In the genomic region with DNA sequence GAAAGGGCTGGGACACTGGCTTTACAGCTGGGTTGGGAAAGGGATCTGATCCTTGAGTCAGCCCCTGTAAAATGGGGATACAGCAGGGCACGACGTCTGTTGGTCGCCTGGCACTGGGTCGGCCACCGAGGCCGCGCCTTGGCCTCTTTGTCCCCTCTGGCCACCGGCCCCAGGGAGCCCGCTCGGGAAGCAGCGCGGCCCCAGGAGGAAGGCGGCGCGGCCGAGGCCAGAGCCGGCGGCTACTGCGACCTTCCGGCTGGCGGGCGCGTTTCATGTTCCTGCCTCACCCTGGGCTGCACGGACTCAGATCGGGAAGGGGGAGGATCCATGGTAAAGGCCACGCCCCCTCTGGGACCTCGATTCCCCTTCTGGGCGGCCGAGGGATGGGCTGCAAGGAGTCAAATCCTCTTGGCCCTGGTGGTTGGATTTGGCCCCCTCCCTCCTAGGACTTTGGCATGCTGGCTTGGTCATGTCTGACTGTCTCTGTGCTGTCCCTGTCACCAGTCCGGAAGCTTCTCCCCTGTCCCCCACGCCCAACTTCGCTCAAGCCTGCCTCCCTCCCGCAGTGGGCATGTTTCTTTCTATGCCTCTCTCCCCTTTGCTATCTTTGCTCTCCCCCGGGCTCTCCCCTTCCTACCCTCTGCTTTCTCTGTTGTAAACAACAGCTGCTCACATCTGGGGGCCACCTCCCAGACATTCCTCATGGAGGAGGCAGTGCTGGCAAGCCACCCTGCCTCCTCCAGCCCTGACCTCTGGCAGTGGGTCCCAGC, we compare ENCODE assay signal across 9 cellular contexts. TPM values are rescaled to one million over a fixed set of nuclear protein-coding genes. Genes with fewer than 3 reads are reported as not detected.
DNase-seq lines count a peak whose midpoint lies in the region; ATAC-seq, FAIRE-seq and TF ChIP-seq lines count a peak whose summit lies in the region.
"Had no signal": no experiment of that assay in that cellular context is flagged by ENCODE, and none has a peak within 500 bp of the region (broad histone marks: within the 10 kb centered on the region; RNA-seq: fewer than 3 reads in every experiment).

No MANE protein-coding gene starts in this region.

- no peak for ATAC-seq in HG02885 (IDR thresholded peaks at IDR 0.05; ENCODE audit: poor library complexity, unreplicated experiment)

- H3K9me3 Mint-ChIP-seq in HFFc6 = no peaks in the 10 kb centered on the region
- no peaks in the 10 kb centered on the region for H3K9me3 Mint-ChIP-seq in immature natural killer cell

- peaks cover 3% of the 10 kb centered on the region for H3K27me3 Mint-ChIP-seq in HFFc6 (ENCODE audit: insufficient read depth)
- peaks cover 0 to 3% (median 2%) of the 10 kb centered on the region in 3 donors for H3K27me3 Mint-ChIP-seq in immature natural killer cell (ENCODE audit: low read depth in 3 of 3)

- peaks cover 35% of the 10 kb centered on the region for H3K4me1 ChIP-seq in skeletal muscle satellite cell (ENCODE audit: control insufficient read depth, insufficient read depth, low read length)

- H3K27ac Mint-ChIP-seq in HFFc6 = peak overlapping the region; percentile 78
- peak overlapping the region in 3 of 6 donors; percentile 26 to 70 (median 34) for H3K27ac Mint-ChIP-seq in immature natural killer cell

- TF ChIP-seq CTCF in HFFc6 (IDR thresholded peaks at IDR 0.05) (peak; percentile 26), bronchial epithelial cell (IDR thresholded peaks at IDR 0.05; ENCODE audit: insufficient read depth, low read length, severe bottlenecking) (no peak)

- FAIRE-seq in bronchial epithelial cell (lab: Jason Lieb, UNC) = no peak
- FAIRE-seq: islet of Langerhans had no signal

- H3K27me3 ChIP-seq in bronchial epithelial cell (ENCODE audit: control insufficient read depth, insufficient read depth, low read length) = peaks cover 2% of the 10 kb centered on the region
- no peaks in the 10 kb centered on the region for H3K27me3 ChIP-seq in skeletal muscle satellite cell (ENCODE audit: control insufficient read depth, insufficient read depth, low read length)

- H3K4me3 ChIP-seq in bronchial epithelial cell (ENCODE audit: low read depth, low read length) (peak overlapping the region; percentile 6), skeletal muscle satellite cell (ENCODE audit: low read length) (peak overlapping the region; percentile 51)

- no peaks in the 10 kb centered on the region for H3K36me3 ChIP-seq in bronchial epithelial cell (ENCODE audit: control insufficient read depth, insufficient read depth, low read length)
- H3K36me3 ChIP-seq in skeletal muscle satellite cell (ENCODE audit: insufficient read depth, low read length) = peaks cover 58% of the 10 kb centered on the region

- H3K4me1 Mint-ChIP-seq in HFFc6 (ENCODE audit: low read depth) = peaks cover 39% of the 10 kb centered on the region
- peaks cover 9 to 11% of the 10 kb centered on the region in 2 donors for H3K4me1 Mint-ChIP-seq in immature natural killer cell

- DNase-seq in HFFc6 = peak; percentile 53
- peak; percentile 31 for DNase-seq in bronchial epithelial cell (ENCODE audit: low read depth)
- DNase-seq in immature natural killer cell = peak in 1 of 3 donors; percentile 12
- DNase-seq in activated CD4-positive, alpha-beta T cell treated with anti-CD3 and anti-CD28 coated beads, Interleukin-2, amount 50 U/mL, for 4 hours = no peak
- no peak for DNase-seq in SHP77 (lab: John Stamatoyannopoulos, UW)
- no peak for DNase-seq in T-helper 2 cell

- H3K9me3 ChIP-seq in skeletal muscle satellite cell (replicated peaks; ENCODE audit: low read length) = no peaks in the 10 kb centered on the region

- peak overlapping the region; percentile 74 for H3K9ac ChIP-seq in skeletal muscle satellite cell (ENCODE audit: low read depth, low read length)

- peak overlapping the region; percentile 50 for H3K4me3 Mint-ChIP-seq in HFFc6
- H3K4me3 Mint-ChIP-seq in immature natural killer cell = peak overlapping the region in 4 of 5 donors; percentile 1 to 60 (median 52)

- peak overlapping the region; percentile 77 for H3K4me2 ChIP-seq in skeletal muscle satellite cell (ENCODE audit: low read length)

- H3K36me3 Mint-ChIP-seq in HFFc6 (ENCODE audit: low read depth) = peaks cover 22% of the 10 kb centered on the region
- peaks cover 0 to 4% (median 3%) of the 10 kb centered on the region in 3 donors for H3K36me3 Mint-ChIP-seq in immature natural killer cell

RNA-seq across cellular contexts. Expression of a gene that starts 25.8 kb away (rescaled TPM):
- 10 to 100 TPM; 51.9 to 69.2 (median 62.7) TPM for total RNA-seq in HFFc6 (2021; fragmentation: NEBNext Ultra II Directional; extraction: Animal tissue kit (Norgen Biotek cat#: 25700))
- 46.9 and 70.0 TPM in 2 replicates for total RNA-seq in bronchial epithelial cell
- 10 to 100 TPM; 77.3 to 97.7 (median 89.1) TPM for polyA plus RNA-seq in immature natural killer cell
- total RNA-seq in skeletal muscle satellite cell (2012; rRNA removed) = 90.8 and 94.6 TPM in 2 replicates

RNA-seq across cellular contexts. Expression of a gene that starts 26.0 kb away (rescaled TPM):
- 100 to 1,000 TPM; 205 to 249 (median 227) TPM for total RNA-seq in HFFc6 (2021; fragmentation: NEBNext Ultra II Directional; extraction: Animal tissue kit (Norgen Biotek cat#: 25700))
- 0.13 and 2.4 TPM in 2 replicates for total RNA-seq in bronchial epithelial cell
- polyA plus RNA-seq in immature natural killer cell = 10 to 100 TPM in 1 of 3 donors, 1 to 10 TPM in 2; 7.2 to 12.1 (median 8.6) TPM
- total RNA-seq in skeletal muscle satellite cell (2012; rRNA removed) = 33.7 and 39.1 TPM in 2 replicates

RNA-seq across cellular contexts. Expression of a gene that starts 42.6 kb away (rescaled TPM):
- 10 to 100 TPM; 52.0 to 61.3 (median 56.2) TPM for total RNA-seq in HFFc6 (2021; fragmentation: NEBNext Ultra II Directional; extraction: Animal tissue kit (Norgen Biotek cat#: 25700))
- 78.5 and 81.7 TPM in 2 replicates for total RNA-seq in bronchial epithelial cell
- polyA plus RNA-seq in immature natural killer cell = 10 to 100 TPM; 44.6 to 83.1 (median 58.1) TPM
- total RNA-seq in skeletal muscle satellite cell (2012; rRNA removed) = 35.8 and 40.8 TPM in 2 replicates

RNA-seq across cellular contexts. Expression of a gene that starts 49.0 kb away (rescaled TPM):
- 100 to 1,000 TPM; 109 to 130 (median 124) TPM for total RNA-seq in HFFc6 (2021; fragmentation: NEBNext Ultra II Directional; extraction: Animal tissue kit (Norgen Biotek cat#: 25700))
- 19.0 and 54.0 TPM in 2 replicates for total RNA-seq in bronchial epithelial cell
- polyA plus RNA-seq in immature natural killer cell = 1 to 10 TPM in 1 of 3 donors, under 1 TPM in 1, not detected in 1; 0.12 to 1.0 TPM
- 28.9 and 41.9 TPM in 2 replicates for total RNA-seq in skeletal muscle satellite cell (2012; rRNA removed)

RNA-seq across cellular contexts. Expression of a gene that starts 50.0 kb away (rescaled TPM):
- total RNA-seq in HFFc6 (2021; fragmentation: NEBNext Ultra II Directional; extraction: Animal tissue kit (Norgen Biotek cat#: 25700)) = not detected
- 0.26 TPM in 1 of 2 replicates, not detected in the other for total RNA-seq in bronchial epithelial cell
- 10 to 100 TPM; 16.9 to 86.2 (median 18.7) TPM for polyA plus RNA-seq in immature natural killer cell
- total RNA-seq in skeletal muscle satellite cell (2012; rRNA removed) = 0.25 TPM in 1 of 2 replicates, not detected in the other

Comparison
In these comparisons a context has a peak if more than half of its experiments do, and no peak if none do; other contexts are left out.
1. DNase-seq: peak in HFFc6 (single experiment) and bronchial epithelial cell (single experiment); none in activated CD4-positive, alpha-beta T cell treated with anti-CD3 and anti-CD28 coated beads, Interleukin-2, amount 50 U/mL, for 4 hours (0 of 2), SHP77 (0 of 2) and T-helper 2 cell (0 of 5).
2. RNA of a gene that starts 26.0 kb away (total RNA-seq): 205 to 249 TPM in HFFc6; 0.13 to 2.4 TPM in bronchial epithelial cell; every median in the first group is over 10 times any median in the second.